In the genomic region with DNA sequence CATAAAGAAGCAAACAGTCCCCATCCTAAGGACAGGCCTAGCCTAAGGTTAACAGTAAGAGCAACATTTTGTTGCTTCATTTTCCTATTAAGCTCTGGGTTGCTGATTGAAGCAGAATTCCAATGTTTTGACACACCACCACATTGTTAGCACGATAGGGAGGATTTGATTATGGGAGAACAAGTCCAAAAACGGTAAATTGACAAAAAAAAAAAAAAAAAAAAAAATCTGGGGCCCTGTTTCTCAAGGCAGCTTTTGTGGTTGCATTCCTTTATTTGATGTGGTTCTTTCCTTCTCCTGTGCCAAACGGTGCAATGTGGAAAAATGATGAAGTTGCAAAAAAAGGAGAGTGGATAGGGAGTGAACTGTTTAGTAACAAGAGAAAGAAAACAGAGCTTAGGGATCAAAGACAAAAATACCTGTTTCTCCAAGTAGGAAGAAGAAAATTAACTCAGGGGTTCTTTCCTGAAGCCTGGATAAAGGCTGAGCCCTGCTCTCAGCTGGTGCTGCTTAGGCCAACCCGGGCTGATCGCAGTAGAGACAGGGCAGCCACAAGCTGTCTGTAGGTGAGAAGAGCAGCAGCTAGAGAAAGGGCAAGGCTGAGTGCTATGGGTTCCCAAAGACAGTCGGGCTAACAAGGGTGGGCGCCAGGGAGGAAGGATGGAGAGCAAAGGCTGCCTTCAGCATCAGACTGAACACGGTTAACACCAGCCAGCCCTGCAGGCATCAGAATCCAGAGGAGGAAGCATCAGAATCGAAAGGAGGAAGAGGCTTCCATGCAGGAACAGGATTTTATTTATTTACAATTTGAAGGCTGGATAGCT, we compare ENCODE assay signal across 11 cellular contexts.
DNase-seq lines count a peak whose midpoint lies in the region; ATAC-seq lines count a peak whose summit lies in the region.
"Had no signal": no experiment of that assay in that cellular context is flagged by ENCODE, and none has a peak within 500 bp of the region (broad histone marks: within the 10 kb centered on the region; RNA-seq: fewer than 3 reads in every experiment).

No MANE protein-coding gene starts in this region.

- peaks cover 14 to 32% of the 10 kb centered on the region in 2 donors for H3K36me3 Mint-ChIP-seq in stimulated activated naive B cell treated with anti-CD40 and anti-IgM and Interleukin-4, amounts not matched to agents 10 μg/mL and 1 μg/mL and 100 μg/mL, for 72 hours
- peaks cover 0 to 6% (median 4%) of the 10 kb centered on the region in 3 donors for H3K36me3 Mint-ChIP-seq in immature natural killer cell

- H3K4me1 ChIP-seq in adipocyte (ENCODE audit: control insufficient read depth, insufficient read depth, low read length) = peaks cover 22% of the 10 kb centered on the region

- H3K36me3 ChIP-seq in adipocyte (ENCODE audit: control insufficient read depth, insufficient read depth, low read length, severe bottlenecking) = no peaks in the 10 kb centered on the region

- no peaks in the 10 kb centered on the region for H3K4me1 Mint-ChIP-seq in stimulated activated naive B cell treated with anti-CD40 and anti-IgM and Interleukin-4, amounts not matched to agents 10 μg/mL and 1 μg/mL and 100 μg/mL, for 72 hours
- peaks cover 4 to 9% of the 10 kb centered on the region in 2 donors for H3K4me1 Mint-ChIP-seq in immature natural killer cell
- H3K4me1 Mint-ChIP-seq: activated B cell treated with CpG ODN at 0.5 μM for 24 hours had no signal

- H3K4me3 Mint-ChIP-seq in stimulated activated naive B cell treated with anti-CD40 and anti-IgM and Interleukin-4, amounts not matched to agents 10 μg/mL and 1 μg/mL and 100 μg/mL, for 72 hours = no peak overlapping the region
- H3K4me3 Mint-ChIP-seq in immature natural killer cell = no peak overlapping the region
- H3K4me3 Mint-ChIP-seq: activated B cell treated with CpG ODN at 0.5 μM for 24 hours had no signal

- H3K4me3 ChIP-seq in adipocyte (ENCODE audit: low read length) = peak overlapping the region; percentile 28

- ATAC-seq in stimulated activated naive B cell treated with anti-CD40 and anti-IgM and Interleukin-4, amounts not matched to agents 10 μg/mL and 1 μg/mL and 100 μg/mL, for 72 hours (replicated peaks) = no peak
- no peak for ATAC-seq in stimulated activated naive CD8-positive, alpha-beta T cell treated with anti-CD3 and anti-CD28 coated beads, Interleukin-15, Interleukin-2, amounts not matched to agents 100 U/mL and 50 U/mL, for 24 hours
- no peak for ATAC-seq in HG03565 (IDR thresholded peaks at IDR 0.05; ENCODE audit: unreplicated experiment)

- H3K27me3 Mint-ChIP-seq in stimulated activated naive B cell treated with anti-CD40 and anti-IgM and Interleukin-4, amounts not matched to agents 10 μg/mL and 1 μg/mL and 100 μg/mL, for 72 hours = no peaks in the 10 kb centered on the region
- H3K27me3 Mint-ChIP-seq in immature natural killer cell (ENCODE audit: low read depth in 3 of 3) = peaks cover 0 to 2% (median 2%) of the 10 kb centered on the region in 3 donors
- H3K27me3 Mint-ChIP-seq: activated B cell treated with CpG ODN at 0.5 μM for 24 hours had no signal

- H3K9ac ChIP-seq in adipocyte (ENCODE audit: low read length) = peak overlapping the region; percentile 79

- H3K9me3 Mint-ChIP-seq in stimulated activated naive B cell treated with anti-CD40 and anti-IgM and Interleukin-4, amounts not matched to agents 10 μg/mL and 1 μg/mL and 100 μg/mL, for 72 hours = no peaks in the 10 kb centered on the region
- H3K9me3 Mint-ChIP-seq in immature natural killer cell = no peaks in the 10 kb centered on the region
- H3K9me3 Mint-ChIP-seq: activated B cell treated with CpG ODN at 0.5 μM for 24 hours had no signal

- no peaks in the 10 kb centered on the region for H3K27me3 ChIP-seq in adipocyte (replicated peaks; ENCODE audit: control insufficient read depth, insufficient read depth, low read length)

- DNase-seq in GM04504 (ENCODE audit: low read depth) (peak; percentile 91), adipocyte (ENCODE audit: low read depth) (peak; percentile 93), glomerular visceral epithelial cell (ENCODE audit: extremely low spot score) (peak; percentile 68), immature natural killer cell (no peak)
- DNase-seq in stimulated activated naive B cell treated with anti-CD40 and anti-IgM and Interleukin-4, amounts not matched to agents 10 μg/mL and 1 μg/mL and 100 μg/mL, for 72 hours = no peak
- no peak for DNase-seq in stimulated activated naive CD8-positive, alpha-beta T cell treated with anti-CD3 and anti-CD28 coated beads, Interleukin-15, Interleukin-2, amounts not matched to agents 100 U/mL and 50 U/mL, for 24 hours
- DNase-seq in activated naive CD4-positive, alpha-beta T cell (lab: John Stamatoyannopoulos, UW) = no peak
- DNase-seq: activated B cell treated with CpG ODN at 0.5 μM for 24 hours; NCI-H1694 treated with DMSO at 0.1 percent for 48 hours; stimulated activated CD4-positive, alpha-beta T cell treated with anti-CD3 and anti-CD28 coated beads, Interleukin-4, amount 100 ng/mL, for 1 hour had no signal

- H3K9me3 ChIP-seq in adipocyte (ENCODE audit: control insufficient read depth, low read length) = no peaks in the 10 kb centered on the region

- H3K27ac Mint-ChIP-seq in stimulated activated naive B cell treated with anti-CD40 and anti-IgM and Interleukin-4, amounts not matched to agents 10 μg/mL and 1 μg/mL and 100 μg/mL, for 72 hours = peak overlapping the region; percentile 1
- peak overlapping the region in 1 of 6 donors; percentile 47 for H3K27ac Mint-ChIP-seq in immature natural killer cell
- H3K27ac Mint-ChIP-seq: activated B cell treated with CpG ODN at 0.5 μM for 24 hours had no signal

Comparison
In these comparisons a context has a peak if more than half of its experiments do, and no peak if none do; other contexts are left out.
1. DNase-seq: peak in GM04504 (single experiment), adipocyte (single experiment) and glomerular visceral epithelial cell (single experiment); none in stimulated activated naive B cell treated with anti-CD40 and anti-IgM and Interleukin-4, amounts not matched to agents 10 μg/mL and 1 μg/mL and 100 μg/mL, for 72 hours (single experiment), immature natural killer cell (0 of 3), stimulated activated naive CD8-positive, alpha-beta T cell treated with anti-CD3 and anti-CD28 coated beads, Interleukin-15, Interleukin-2, amounts not matched to agents 100 U/mL and 50 U/mL, for 24 hours (single experiment) and activated naive CD4-positive, alpha-beta T cell (0 of 4).